10 cellular contexts compared by ENCODE assay signal in the genomic region with DNA sequence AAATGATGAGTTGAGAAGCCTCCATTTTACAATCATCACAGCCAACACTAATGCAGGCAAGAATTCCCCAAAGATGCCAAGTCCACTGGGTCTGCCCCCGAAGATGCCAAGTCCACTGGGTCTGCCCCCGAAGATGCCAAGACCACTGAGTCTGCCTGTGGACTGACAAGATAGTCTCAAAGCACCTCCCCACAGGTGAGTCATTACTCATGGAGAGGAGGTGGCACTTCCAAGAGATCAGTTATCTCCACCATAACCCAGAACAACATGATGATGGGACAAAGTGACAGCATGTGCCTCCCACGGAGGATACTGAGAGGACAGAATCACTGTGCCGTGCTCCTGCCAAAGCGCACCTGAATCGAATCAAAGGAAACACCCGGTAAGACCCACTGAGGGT. TPM values are rescaled to one million over a fixed set of nuclear protein-coding genes. Genes with fewer than 3 reads are reported as not detected.
DNase-seq lines count a peak whose midpoint lies in the region; ATAC-seq and TF ChIP-seq lines count a peak whose summit lies in the region.
"Had no signal": no experiment of that assay in that cellular context is flagged by ENCODE, and none has a peak within 500 bp of the region (broad histone marks: within the 10 kb centered on the region; RNA-seq: fewer than 3 reads in every experiment).

No MANE protein-coding gene starts in this region.

- H3K36me3 ChIP-seq in lung (ENCODE audit: control insufficient read depth in 2 of 2, insufficient read depth in 2 of 2, low read length in 2 of 2) (peaks cover 0 to 15% of the 10 kb centered on the region in 2 donors), thoracic aorta (peaks cover 13% of the 10 kb centered on the region)

- DNase-seq in activated CD4-positive, alpha-beta T cell treated with anti-CD3 and anti-CD28 coated beads for 48 hours, result peak; percentile 33
- no peak for DNase-seq in activated CD4-positive, alpha-beta T cell treated with anti-CD3 and anti-CD28 coated beads, Interleukin-2, amount 50 U/mL, for 4 hours
- no peak for DNase-seq in activated naive CD8-positive, alpha-beta T cell treated with anti-CD3 and anti-CD28 coated beads, Interleukin-2, amount 50 U/mL, for 24 hours
- DNase-seq in lung (ENCODE audit: low spot score) (no peak), thoracic aorta (ENCODE audit: low spot score) (no peak), T-helper 9 cell (no peak), A172 (ENCODE audit: low spot score) (no peak)
- DNase-seq: NCI-H1092, testis had no signal

- ATAC-seq in activated naive CD8-positive, alpha-beta T cell treated with anti-CD3 and anti-CD28 coated beads, Interleukin-2, amount 50 U/mL, for 24 hours, result no peak
- no peak for ATAC-seq in lung (ENCODE audit: insufficient read depth, low FRiP score)
- ATAC-seq in thoracic aorta (ENCODE audit: insufficient number of reproducible peaks, low FRiP score, low read depth), result no peak
- ATAC-seq in HG02678 (IDR thresholded peaks at IDR 0.05; ENCODE audit: unreplicated experiment), result no peak

- peaks cover 1% of the 10 kb centered on the region for H3K27me3 Mint-ChIP-seq in activated naive CD8-positive, alpha-beta T cell treated with anti-CD3 and anti-CD28 coated beads, Interleukin-2, amount 50 U/mL, for 24 hours

- peaks cover 14% of the 10 kb centered on the region for H3K36me3 Mint-ChIP-seq in activated naive CD8-positive, alpha-beta T cell treated with anti-CD3 and anti-CD28 coated beads, Interleukin-2, amount 50 U/mL, for 24 hours (ENCODE audit: low read depth)

- WGBS in lung, 2 donors, result 79 to 89% methylated on average over 7 of the region's 7 CpGs

- H3K27me3 ChIP-seq in lung (ENCODE audit: control insufficient read depth, insufficient read depth) (no peaks in the 10 kb centered on the region), thoracic aorta (replicated peaks; ENCODE audit: insufficient read depth) (no peaks in the 10 kb centered on the region)
- H3K27me3 ChIP-seq: testis had no signal

- peaks cover 80% of the 10 kb centered on the region for H3K4me1 Mint-ChIP-seq in activated naive CD8-positive, alpha-beta T cell treated with anti-CD3 and anti-CD28 coated beads, Interleukin-2, amount 50 U/mL, for 24 hours

- H3K9me3 Mint-ChIP-seq in activated naive CD8-positive, alpha-beta T cell treated with anti-CD3 and anti-CD28 coated beads, Interleukin-2, amount 50 U/mL, for 24 hours, result no peaks in the 10 kb centered on the region

- peaks cover 40 to 43% of the 10 kb centered on the region in 2 donors for H3K4me1 ChIP-seq in lung (ENCODE audit: control insufficient read depth in 2 of 2, insufficient read depth in 2 of 2, low read length in 2 of 2)
- peaks cover 47 to 71% of the 10 kb centered on the region in 2 donors for H3K4me1 ChIP-seq in thoracic aorta (ENCODE audit: control insufficient read depth in 1 of 2, low read depth in 2 of 2)

- H3K27ac ChIP-seq in lung (ENCODE audit: low read depth in 1 of 2, low read length in 1 of 2), result peak overlapping the region; percentile 30 to 43
- H3K27ac ChIP-seq in thoracic aorta, result peak overlapping the region; percentile 92 to 98

- TF ChIP-seq CTCF in lung (IDR thresholded peaks at IDR 0.05; ENCODE audit: control extremely low read depth, extremely low read depth), result no peak
- TF ChIP-seq CTCF in thoracic aorta (IDR thresholded peaks at IDR 0.05), result no peak

- H3K27ac Mint-ChIP-seq in activated naive CD8-positive, alpha-beta T cell treated with anti-CD3 and anti-CD28 coated beads, Interleukin-2, amount 50 U/mL, for 24 hours, result peak overlapping the region; percentile 88

- H3K4me3 ChIP-seq in lung, result no peak overlapping the region
- peak overlapping the region; percentile 91 for H3K4me3 ChIP-seq in thoracic aorta
- H3K4me3 ChIP-seq: testis had no signal

- no peaks in the 10 kb centered on the region for H3K9me3 ChIP-seq in lung (ENCODE audit: control insufficient read depth in 2 of 2, insufficient read depth in 1 of 2, low read length in 1 of 2)
- H3K9me3 ChIP-seq in thoracic aorta, result no peaks in the 10 kb centered on the region
- H3K9me3 ChIP-seq: testis had no signal

- H3K4me3 Mint-ChIP-seq in activated naive CD8-positive, alpha-beta T cell treated with anti-CD3 and anti-CD28 coated beads, Interleukin-2, amount 50 U/mL, for 24 hours, result peak overlapping the region; percentile 65

RNA-seq across cellular contexts. Expression of a gene that starts 4.8 kb away (rescaled TPM):
- total RNA-seq in lung (100 to 1,000 TPM; 243 to 247 TPM), thoracic aorta (100 to 1,000 TPM; 301 to 351 TPM)
- polyA plus RNA-seq in lung, result 100 to 1,000 TPM; 139 to 209 TPM
- total RNA-seq in A172 (2014; rRNA removed; shearing (Covaris generic)), result 637 and 713 TPM in 2 replicates

RNA-seq across cellular contexts. Expression of a gene that starts 50.8 kb away (rescaled TPM):
- total RNA-seq in lung (10 to 100 TPM; 45.5 to 86.5 TPM), thoracic aorta (10 to 100 TPM; 66.5 to 66.9 TPM)
- polyA plus RNA-seq in lung, result 10 to 100 TPM; 40.4 to 96.4 TPM
- 118 and 140 TPM in 2 replicates for total RNA-seq in A172 (2014; rRNA removed; shearing (Covaris generic))

RNA-seq across cellular contexts. Expression of a gene that starts 52.0 kb away (rescaled TPM):
- total RNA-seq in lung, result 100 to 1,000 TPM in 1 of 2 donors, 10 to 100 TPM in 1; 52.9 to 246 TPM
- polyA plus RNA-seq in lung, result 100 to 1,000 TPM; 128 to 376 TPM
- total RNA-seq in thoracic aorta, result 100 to 1,000 TPM; 161 to 166 TPM
- 0.19 and 1.2 TPM in 2 replicates for total RNA-seq in A172 (2014; rRNA removed; shearing (Covaris generic))

Comparison
In these comparisons a context has a peak if more than half of its experiments do, and no peak if none do; other contexts are left out.
1. RNA of a gene that starts 52.0 kb away (total RNA-seq): 52.9 to 246 TPM in lung and 161 to 166 TPM in thoracic aorta; 0.19 to 1.2 TPM in A172; every median in the first group is over 10 times any median in the second.